Comparison of ENCODE assay signal across 20 cellular contexts in the genomic region with DNA sequence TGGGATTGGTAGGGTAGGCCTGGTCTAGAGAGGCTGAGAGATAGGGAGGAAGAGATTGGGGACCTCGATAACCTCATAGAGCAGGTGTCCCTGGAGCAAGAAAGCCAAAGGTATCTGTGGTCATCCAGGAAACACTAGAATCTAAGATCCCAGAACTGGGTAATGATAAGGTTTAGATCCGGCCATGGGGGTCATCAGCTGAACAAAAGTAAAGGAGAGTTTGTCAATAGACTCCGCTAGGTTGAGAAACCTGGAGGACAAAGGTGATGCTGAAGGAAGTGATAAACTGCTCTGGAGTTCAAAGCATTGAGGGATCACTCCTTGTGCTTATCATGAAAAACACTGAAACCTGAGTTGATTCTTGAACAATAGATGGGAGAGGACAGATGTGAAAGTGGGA. TPM values are rescaled to one million over a fixed set of nuclear protein-coding genes. Genes with fewer than 3 reads are reported as not detected.
DNase-seq lines count a peak whose midpoint lies in the region; ATAC-seq, FAIRE-seq and TF ChIP-seq lines count a peak whose summit lies in the region.
"Had no signal": no experiment of that assay in that cellular context is flagged by ENCODE, and none has a peak within 500 bp of the region (broad histone marks: within the 10 kb centered on the region; RNA-seq: fewer than 3 reads in every experiment).

No MANE protein-coding gene starts in this region.

- DNase-seq in H1 (ENCODE audit: low read depth in 1 of 2, low spot score in 2 of 2) (no peak), endothelial cell (ENCODE audit: low spot score) (no peak), neural progenitor cell (ENCODE audit: low spot score) (no peak), GM13976 (ENCODE audit: low spot score) (no peak), GM13977 (ENCODE audit: low spot score) (no peak), gastrocnemius medialis (no peak)
- no peak for DNase-seq in stimulated activated effector memory CD8-positive, alpha-beta T cell treated with anti-CD3 and anti-CD28 coated beads, Interleukin-12 subunit alpha, Interleukin-12 subunit beta, amount 100 ng/mL, for 72 hours (ENCODE audit: low spot score in 2 of 2)
- DNase-seq: C1 segment of cervical spinal cord; CD4-positive, CD25-positive, alpha-beta regulatory T cell; CD8-positive, alpha-beta T cell; DMS 273 treated with DMSO at 0.1 percent for 48 hours; DMS79; EL; GDM1; HFFc6 had no signal

- no peak overlapping the region for H2AFZ ChIP-seq in H1 (ENCODE audit: low read length)
- no peak overlapping the region for H2AFZ ChIP-seq in neural progenitor cell (replicated peaks)
- H2AFZ ChIP-seq: GM23338 had no signal

- POLR2A ChIA-PET in H1 (lab: Charles Lee; ENCODE audit: partially characterized antibody) = interaction anchor here (1.7 kb wide), 1 partner anchor 10 kb away, joined by 7 read pairs; no protein-coding TSS in a partner anchor

- peaks cover 1% of the 10 kb centered on the region for H3K27me3 Mint-ChIP-seq in endothelial cell (ENCODE audit: unreplicated experiment)
- peaks cover 15% of the 10 kb centered on the region for H3K27me3 Mint-ChIP-seq in neural progenitor cell (ENCODE audit: insufficient read depth, low read depth)

- H2BK120ac ChIP-seq in H1 (replicated peaks; ENCODE audit: low read depth, low read length) = no peak overlapping the region

- no peak overlapping the region for H2AK5ac ChIP-seq in H1 (ENCODE audit: low read depth, low read length)

- H4K20me1 ChIP-seq in H1 (replicated peaks in 1 of 2; ENCODE audit: control insufficient read depth in 1 of 2, insufficient read depth in 2 of 2, low read length in 2 of 2) = no peaks in the 10 kb centered on the region
- H4K20me1 ChIP-seq in neural progenitor cell (ENCODE audit: low read depth) = no peaks in the 10 kb centered on the region

- no peak overlapping the region for H3K23ac ChIP-seq in H1 (ENCODE audit: insufficient read length)

- H3K79me2 ChIP-seq in H1 (ENCODE audit: control insufficient read depth in 1 of 2, insufficient read depth in 2 of 2, low read length in 2 of 2) (no peaks in the 10 kb centered on the region), neural progenitor cell (ENCODE audit: low read depth) (no peaks in the 10 kb centered on the region)

- TF ChIP-seq EP300 in H1 (IDR thresholded peaks at IDR 0.05; ENCODE audit: borderline replicate concordance in 1 of 2, low read depth in 2 of 2, low read length in 2 of 2) = no peak

- CTCF ChIA-PET in H1 (lab: Charles Lee; ENCODE audit: partially characterized antibody) = interaction anchor here (0.9 to 1.5 kb wide), 2 partner anchors 51 to 57 kb away, joined by 4 read pairs; no protein-coding TSS in a partner anchor

- no peak overlapping the region for H2BK5ac ChIP-seq in H1 (ENCODE audit: low read depth, low read length)

- H3K56ac ChIP-seq in H1 (replicated peaks; ENCODE audit: insufficient read length, low read depth, low read length) = no peak overlapping the region

- H3K4me3 ChIP-seq in H1 (ENCODE audit: extremely low read depth in 1 of 4, insufficient read depth in 2 of 4, low read depth in 3 of 4, low read length in 4 of 4) (no peak overlapping the region), neural progenitor cell (no peak overlapping the region), gastrocnemius medialis (no peak overlapping the region)
- H3K4me3 ChIP-seq: GM12878, GM23338, HAP-1 had no signal

- H3K27ac ChIP-seq in H1 (ENCODE audit: low read depth, low read length) (no peak overlapping the region), neural progenitor cell (no peak overlapping the region), gastrocnemius medialis (no peak overlapping the region)

- intact Hi-C loops in gastrocnemius medialis (cut with DNase I; ENCODE audit: low total_unique reads) = no loop called here

- no peak overlapping the region for H2BK20ac ChIP-seq in H1 (ENCODE audit: low read length)

- H3K27ac Mint-ChIP-seq in endothelial cell (ENCODE audit: unreplicated experiment) = peak overlapping the region; percentile 14
- peak overlapping the region; percentile 30 for H3K27ac Mint-ChIP-seq in neural progenitor cell
- H3K27ac Mint-ChIP-seq in stimulated activated effector memory CD8-positive, alpha-beta T cell treated with anti-CD3 and anti-CD28 coated beads, Interleukin-12 subunit alpha, Interleukin-12 subunit beta, amount 100 ng/mL, for 72 hours = peak overlapping the region; percentile 7
- H3K27ac Mint-ChIP-seq: CD4-positive, CD25-positive, alpha-beta regulatory T cell; CD8-positive, alpha-beta T cell; GM23338; HFFc6 had no signal

- H3K9ac ChIP-seq in H1 (replicated peaks in 1 of 4; ENCODE audit: extremely low read depth in 1 of 4, low read depth in 3 of 4, low read length in 3 of 4) (no peak overlapping the region), neural progenitor cell (no peak overlapping the region)

- ATAC-seq in stimulated activated effector memory CD8-positive, alpha-beta T cell treated with anti-CD3 and anti-CD28 coated beads, Interleukin-12 subunit alpha, Interleukin-12 subunit beta, amount 100 ng/mL, for 72 hours = no peak
- ATAC-seq in gastrocnemius medialis = no peak
- ATAC-seq: CD8-positive, alpha-beta T cell; GM12878; GM23338 had no signal

- in situ Hi-C loops in GM13976 (cut with MboI; ENCODE audit: low sequenced_read_pairs, unreplicated experiment) = no loop called here
- in situ Hi-C loops in GM13977 (cut with MboI; ENCODE audit: low pct_unique_long_range_greater_than_20kb, low sequenced_read_pairs, unreplicated experiment) = no loop called here
- in situ Hi-C loops in gastrocnemius medialis (cut with MboI; ENCODE audit: low sequenced_read_pairs in 4 of 4) = no loop called here

- H3K36me3 Mint-ChIP-seq in endothelial cell (ENCODE audit: low read depth, unreplicated experiment) (peaks cover 3% of the 10 kb centered on the region), neural progenitor cell (peaks cover 13% of the 10 kb centered on the region)
- no peaks in the 10 kb centered on the region for H3K36me3 Mint-ChIP-seq in stimulated activated effector memory CD8-positive, alpha-beta T cell treated with anti-CD3 and anti-CD28 coated beads, Interleukin-12 subunit alpha, Interleukin-12 subunit beta, amount 100 ng/mL, for 72 hours
- H3K36me3 Mint-ChIP-seq: CD4-positive, CD25-positive, alpha-beta regulatory T cell; CD8-positive, alpha-beta T cell had no signal

- TF ChIP-seq RAD21 in H1 (IDR thresholded peaks at IDR 0.05 in 1 of 2, conservative IDR thresholded peaks at IDR 0.05 in 1 of 2; ENCODE audit: low read depth in 2 of 2, low read length in 2 of 2) = no peak

- 0 out of 2 replicates have a peak overlapping the region, but pooled peaks have one; percentile 67 for H2BK15ac ChIP-seq in H1 (ENCODE audit: low read length)

- H3F3A ChIP-seq in neural progenitor cell (ENCODE audit: low read depth) = no peaks in the 10 kb centered on the region

- no peak for TF ChIP-seq POLR2A in H1 (IDR thresholded peaks at IDR 0.05; ENCODE audit: control extremely low read depth in 1 of 2, low read depth in 2 of 2, low read length in 2 of 2)
- TF ChIP-seq POLR2A in gastrocnemius medialis (IDR thresholded peaks at IDR 0.05) = no peak

- H3K4me3 Mint-ChIP-seq in endothelial cell (ENCODE audit: unreplicated experiment) (no peak overlapping the region), neural progenitor cell (no peak overlapping the region)
- H3K4me3 Mint-ChIP-seq in stimulated activated effector memory CD8-positive, alpha-beta T cell treated with anti-CD3 and anti-CD28 coated beads, Interleukin-12 subunit alpha, Interleukin-12 subunit beta, amount 100 ng/mL, for 72 hours = no peak overlapping the region
- H3K4me3 Mint-ChIP-seq: CD4-positive, CD25-positive, alpha-beta regulatory T cell; CD8-positive, alpha-beta T cell; GM23338; HFFc6 had no signal

- H3K4me1 ChIP-seq in H1 (replicated peaks in 1 of 4; ENCODE audit: control insufficient read depth in 3 of 4, insufficient read depth in 4 of 4, low read length in 3 of 4) = no peaks in the 10 kb centered on the region
- no peaks in the 10 kb centered on the region for H3K4me1 ChIP-seq in neural progenitor cell
- H3K4me1 ChIP-seq in gastrocnemius medialis = no peaks in the 10 kb centered on the region
- H3K4me1 ChIP-seq: HAP-1 had no signal

- no peaks in the 10 kb centered on the region for H3K36me3 ChIP-seq in H1 (ENCODE audit: control insufficient read depth in 2 of 4, insufficient read depth in 4 of 4, low read length in 3 of 4)
- no peaks in the 10 kb centered on the region for H3K36me3 ChIP-seq in neural progenitor cell
- no peaks in the 10 kb centered on the region for H3K36me3 ChIP-seq in gastrocnemius medialis
- H3K36me3 ChIP-seq: HAP-1 had no signal

- H4K5ac ChIP-seq in H1 (ENCODE audit: insufficient read length, low read depth, low read length) = no peak overlapping the region

- H3K4me2 ChIP-seq in H1 (ENCODE audit: insufficient read depth in 1 of 2, low read depth in 2 of 2, low read length in 2 of 2) (no peak overlapping the region), neural progenitor cell (no peak overlapping the region)
- H3K4me2 ChIP-seq: GM23338 had no signal

- H3K18ac ChIP-seq in H1 (ENCODE audit: extremely low read depth, low read length) = no peak overlapping the region

- FAIRE-seq in H1 (lab: Jason Lieb, UNC) = no peak
- FAIRE-seq: D721Med, GM12878, H54 had no signal

- no peak overlapping the region for H3K4ac ChIP-seq in H1 (replicated peaks; ENCODE audit: insufficient read length, low read depth, low read length)

- no peak overlapping the region for H4K8ac ChIP-seq in H1 (ENCODE audit: extremely low read depth, insufficient read depth, low read length)

- H3K4me1 Mint-ChIP-seq in endothelial cell (ENCODE audit: unreplicated experiment) (peaks cover 9% of the 10 kb centered on the region), neural progenitor cell (peaks cover 8% of the 10 kb centered on the region)
- no peaks in the 10 kb centered on the region for H3K4me1 Mint-ChIP-seq in stimulated activated effector memory CD8-positive, alpha-beta T cell treated with anti-CD3 and anti-CD28 coated beads, Interleukin-12 subunit alpha, Interleukin-12 subunit beta, amount 100 ng/mL, for 72 hours
- H3K4me1 Mint-ChIP-seq: CD4-positive, CD25-positive, alpha-beta regulatory T cell had no signal

- H4K91ac ChIP-seq in H1 (replicated peaks; ENCODE audit: insufficient read length, low read length) = no peak overlapping the region

- 98% methylated on average over 3 of the region's 3 CpGs; no CpG with 5 or more reads in 1 of the 2 experiments for WGBS in H1 (ENCODE audit: extremely low coverage in 1 of 2, insufficient coverage in 1 of 2, insufficient read length in 1 of 2, insufficient replicate concordance in 2 of 2, low coverage in 1 of 2, low lambda C conversion rate in 2 of 2, missing lambda C conversion rate in 1 of 2), 2 experiments

- no peaks in the 10 kb centered on the region for H3K9me3 ChIP-seq in H1 (ENCODE audit: insufficient read depth in 2 of 2, low read depth in 1 of 2, low read length in 1 of 2)
- H3K9me3 ChIP-seq in neural progenitor cell (ENCODE audit: low read depth) = no peaks in the 10 kb centered on the region
- no peaks in the 10 kb centered on the region for H3K9me3 ChIP-seq in gastrocnemius medialis
- H3K9me3 ChIP-seq: HAP-1 had no signal

- no peaks in the 10 kb centered on the region for H3K27me3 ChIP-seq in H1 (replicated peaks in 1 of 4; ENCODE audit: control insufficient read depth in 3 of 4, extremely low read depth in 1 of 4, insufficient read depth in 3 of 4, low read length in 3 of 4)
- no peaks in the 10 kb centered on the region for H3K27me3 ChIP-seq in neural progenitor cell
- H3K27me3 ChIP-seq in gastrocnemius medialis = peaks cover 0 to 5% (median 3%) of the 10 kb centered on the region in 3 donors

- TF ChIP-seq CTCF in H1 (IDR thresholded peaks at IDR 0.05; ENCODE audit: control extremely low read depth in 1 of 3, insufficient read depth in 1 of 3, low read depth in 1 of 3, low read length in 3 of 3) (no peak), endothelial cell (IDR thresholded peaks at IDR 0.05; ENCODE audit: unreplicated experiment) (no peak), neural progenitor cell (IDR thresholded peaks at IDR 0.05) (no peak), GM13976 (IDR thresholded peaks at IDR 0.05; ENCODE audit: borderline replicate concordance, control extremely low read depth, extremely low read depth, insufficient read depth, missing control alignments) (no peak), GM13977 (IDR thresholded peaks at IDR 0.05; ENCODE audit: extremely low read depth, insufficient read depth, missing control alignments) (no peak), gastrocnemius medialis (IDR thresholded peaks at IDR 0.05 in 4 of 5, conservative IDR thresholded peaks at IDR 0.05 in 1 of 5) (no peak)

- H3K79me1 ChIP-seq in H1 (ENCODE audit: low read depth, low read length) = no peaks in the 10 kb centered on the region

- H3K14ac ChIP-seq in H1 (ENCODE audit: insufficient read length) = no peak overlapping the region

- no peaks in the 10 kb centered on the region for H3K9me3 Mint-ChIP-seq in endothelial cell (ENCODE audit: unreplicated experiment)
- peaks cover 32% of the 10 kb centered on the region for H3K9me3 Mint-ChIP-seq in neural progenitor cell
- H3K9me3 Mint-ChIP-seq in stimulated activated effector memory CD8-positive, alpha-beta T cell treated with anti-CD3 and anti-CD28 coated beads, Interleukin-12 subunit alpha, Interleukin-12 subunit beta, amount 100 ng/mL, for 72 hours = no peaks in the 10 kb centered on the region
- H3K9me3 Mint-ChIP-seq: CD8-positive, alpha-beta T cell; GM23338; HFFc6 had no signal

- no peak overlapping the region for H2BK12ac ChIP-seq in H1 (ENCODE audit: low read depth, low read length)

- H3K23me2 ChIP-seq in H1 (ENCODE audit: low read depth, low read length) = no peaks in the 10 kb centered on the region

RNA-seq across cellular contexts. Expression of gene SLC2A1, which starts 59.4 kb away (rescaled TPM):
- 230 and 239 TPM in 2 replicates for total RNA-seq in H1 (2021; fragmentation: NEBNext Ultra II Directional; extraction: Animal tissue kit (Norgen Biotek cat#: 25700))
- polyA plus RNA-seq in H1 (2011; rRNA removed) = 308 and 434 TPM in 2 replicates
- 236 TPM for polyA plus RNA-seq in H1 (2011; cell fraction: cytosol; rRNA removed)
- 357 TPM for polyA plus RNA-seq in H1 (2011; cell fraction: nucleus; rRNA removed)
- 162 to 242 TPM (median 209 TPM) in 4 replicates for polyA plus RNA-seq in H1 (2012, experiment 1 of 2)
- 247 TPM for polyA plus RNA-seq in H1 (2012, experiment 2 of 2)
- polyA plus RNA-seq in H1 (2013, experiment 1 of 2) = 529 TPM
- 510 TPM for polyA plus RNA-seq in H1 (2013, experiment 2 of 2)
- polyA minus RNA-seq in H1 (2011; rRNA and poly(A)+ RNA removed) = 208 and 234 TPM in 2 replicates
- polyA minus RNA-seq in H1 (2011; cell fraction: cytosol; rRNA and poly(A)+ RNA removed) = 142 TPM
- 197 TPM for polyA minus RNA-seq in H1 (2011; cell fraction: nucleus; rRNA and poly(A)+ RNA removed)
- total RNA-seq in endothelial cell (ENCODE audit: unreplicated experiment) (511 TPM), neural progenitor cell (ENCODE audit: low replicate concordance) (303 and 720 TPM in 2 replicates), gastrocnemius medialis (10 to 100 TPM in 2 of 4 donors, 1 to 10 TPM in 2; 6.3 to 16.1 (median 9.4) TPM)

Comparison
In these comparisons a context has a peak if more than half of its experiments do, and no peak if none do; other contexts are left out.
1. RNA of gene SLC2A1, which starts 59.4 kb away (total RNA-seq): 511 TPM in endothelial cell (single experiment), 303 to 720 TPM in neural progenitor cell and 230 to 239 TPM in H1; 6.3 to 16.1 TPM in gastrocnemius medialis; every median in the first group is over 10 times any median in the second.
2. Peak in every context shown above with its lines, with median percentiles within 50 percentile points of each other: H3K27ac Mint-ChIP-seq.